ENCODE assay signal across 8 cellular contexts in genomic region chrX:49919617-49920016, GRCh38. TPM values are rescaled to one million over a fixed set of nuclear protein-coding genes. Genes with fewer than 3 reads are reported as not detected.
A peak's percentile ranks its signal among the peaks of the same experiment; 100 is the strongest.
DNase-seq lines count a peak whose midpoint lies in the region; FAIRE-seq and TF ChIP-seq lines count a peak whose summit lies in the region.

No MANE protein-coding gene starts in this region.

- no peak for TF ChIP-seq CTCF in HEK293 (tag by site-specific recombination; IDR thresholded peaks at IDR 0.05)
- peak; percentile 87 for TF ChIP-seq CTCF in WERI-Rb-1 (IDR thresholded peaks at IDR 0.05; ENCODE audit: low read depth, low read length)
- peak; percentile 50 to 81 (median 56) for TF ChIP-seq CTCF in esophagus squamous epithelium (IDR thresholded peaks at IDR 0.05)
- peak; percentile 73 for TF ChIP-seq CTCF in neutrophil (IDR thresholded peaks at IDR 0.05)

- H3K4me3 ChIP-seq in HEK293 (ENCODE audit: low read depth, low read length) (no peak overlapping the region), WERI-Rb-1 (ENCODE audit: low read depth, low read length) (no peak overlapping the region), esophagus squamous epithelium (no peak overlapping the region), neutrophil (ENCODE audit: low read depth in 1 of 2, low read length in 1 of 2) (no peak overlapping the region)

- H3K36me3 ChIP-seq in HEK293 (ENCODE audit: control insufficient read depth in 2 of 2, insufficient read depth in 1 of 2, low read length in 2 of 2), result no peaks in the 10 kb centered on the region
- H3K36me3 ChIP-seq in WERI-Rb-1, result no peaks in the 10 kb centered on the region
- no peaks in the 10 kb centered on the region for H3K36me3 ChIP-seq in esophagus squamous epithelium
- H3K36me3 ChIP-seq in neutrophil, result no peaks in the 10 kb centered on the region

- H3K27ac ChIP-seq in HEK293 (ENCODE audit: extremely low read depth, low read depth, low read length) (no peak overlapping the region), WERI-Rb-1 (no peak overlapping the region), esophagus squamous epithelium (no peak overlapping the region), neutrophil (no peak overlapping the region)

- intact Hi-C loops in esophagus squamous epithelium (cut with DNase I), result no loop called here

- CTCF ChIA-PET in HEK293 (lab: Yijun Ruan, JAX), result interaction anchor here (0.7 to 4.7 kb wide), 20 partner anchors 11 to 1158 kb away, joined by 3 to 38 read pairs (median 4); partner anchors contain the start of gene USP27X

- POLR2A ChIA-PET in HEK293 (lab: Yijun Ruan, JAX), result no interaction called here

- WGBS in esophagus squamous epithelium, 2 donors, result 14 to 22% methylated on average over 5 to 8 of the region's 8 CpGs

- H3K9me3 ChIP-seq in HEK293 (ENCODE audit: control insufficient read depth, insufficient read depth, low read depth, low read length) (no peaks in the 10 kb centered on the region), WERI-Rb-1 (ENCODE audit: severe bottlenecking) (no peaks in the 10 kb centered on the region), esophagus squamous epithelium (no peaks in the 10 kb centered on the region), neutrophil (no peaks in the 10 kb centered on the region)

- H3K4me1 ChIP-seq in HEK293 (ENCODE audit: control insufficient read depth, insufficient read depth, low read length) (peaks cover 2% of the 10 kb centered on the region), esophagus squamous epithelium (peaks cover 0 to 19% (median 0%) of the 10 kb centered on the region in 3 donors), neutrophil (ENCODE audit: control insufficient read depth in 1 of 2, insufficient read depth in 1 of 2, low read depth in 1 of 2, low read length in 1 of 2) (peaks cover 5 to 11% of the 10 kb centered on the region in 2 experiments)

- no peak for FAIRE-seq in H54 (lab: Jason Lieb, UNC)

- H3K27me3 ChIP-seq in WERI-Rb-1 (ENCODE audit: insufficient read depth, low read depth, severe bottlenecking), result peaks cover 2% of the 10 kb centered on the region
- H3K27me3 ChIP-seq in esophagus squamous epithelium, result no peaks in the 10 kb centered on the region
- H3K27me3 ChIP-seq in neutrophil, result peaks cover 13% of the 10 kb centered on the region

- TF ChIP-seq POLR2A in esophagus squamous epithelium (IDR thresholded peaks at IDR 0.05), result no peak
- no peak for TF ChIP-seq POLR2A in H54 (IDR thresholded peaks at IDR 0.05; ENCODE audit: low read depth, low read length)

- DNase-seq in COLO668 (lab: John Stamatoyannopoulos, UW; ENCODE audit: unreplicated experiment) (peak; percentile 3), WERI-Rb-1 (peak; percentile 30), esophagus squamous epithelium (lab: John Stamatoyannopoulos, UW) (no peak), NCI-H526 treated with DMSO at 0.1 percent for 48 hours (lab: John Stamatoyannopoulos, UW) (no peak), H54 (ENCODE audit: insufficient read length, low spot score) (no peak), NCI-H2107 (lab: John Stamatoyannopoulos, UW) (no peak)

TF ChIP-seq in HEK293, 187 proteins besides CTCF, POLR2A, EP300 and RAD21:
- TF ChIP-seq ZNF654 (tag by site-specific recombination; IDR thresholded peaks at IDR 0.05; ENCODE audit: low read depth) (peak; percentile 47), EGR2 (tag by site-specific recombination; IDR thresholded peaks at IDR 0.05; ENCODE audit: low read depth) (no peak), ZNF221 (tag by site-specific recombination; IDR thresholded peaks at IDR 0.05; ENCODE audit: borderline replicate concordance) (no peak), ZNF747 (tag by site-specific recombination; IDR thresholded peaks at IDR 0.05) (no peak), ZNF701 (tag by site-specific recombination; IDR thresholded peaks at IDR 0.05) (peak; percentile 72; the same call in 1 of the 2 replicates), ELK4 (IDR thresholded peaks at IDR 0.05; ENCODE audit: borderline replicate concordance, low read depth, low read length) (no peak), ZNF350 (tag by site-specific recombination; IDR thresholded peaks at IDR 0.05) (no peak), BCL11A (tag by site-specific recombination; IDR thresholded peaks at IDR 0.05; ENCODE audit: low read depth) (no peak), PATZ1 (tag by site-specific recombination; IDR thresholded peaks at IDR 0.05) (peak; percentile 52), ZBTB11 (tag by site-specific recombination; conservative IDR thresholded peaks at IDR 0.05; ENCODE audit: low read depth) (no peak), ZNF777 (tag by site-specific recombination; IDR thresholded peaks at IDR 0.05; ENCODE audit: borderline replicate concordance) (no peak), ZBTB48 (tag by site-specific recombination; IDR thresholded peaks at IDR 0.05) (no peak), ZNF2 (tag by site-specific recombination; IDR thresholded peaks at IDR 0.05) (peak; percentile 65; the same call in 1 of the 2 replicates), PBX3 (CRISPR knock-in tag; IDR thresholded peaks at IDR 0.05) (no peak), KLF10 (tag by site-specific recombination; IDR thresholded peaks at IDR 0.05) (no peak), ZNF23 (tag by site-specific recombination; IDR thresholded peaks at IDR 0.05; ENCODE audit: borderline replicate concordance) (no peak)

RNA-seq across cellular contexts. Expression of gene CLCN5, which starts 2.8 kb away (rescaled TPM):
- 1 to 10 TPM; 5.3 to 8.0 (median 7.2) TPM for total RNA-seq in esophagus squamous epithelium

RNA-seq across cellular contexts. Expression of gene USP27X, which starts 40.3 kb away (rescaled TPM):
- 1 to 10 TPM in 2 of 4 donors, under 1 TPM in 2; 0.57 to 2.7 (median 1.1) TPM for total RNA-seq in esophagus squamous epithelium

Comparison
In these comparisons a context has a peak if more than half of its experiments do, and no peak if none do; other contexts are left out.
1. DNase-seq: peak in COLO668 (single experiment) and WERI-Rb-1 (single experiment); none in esophagus squamous epithelium (single experiment), NCI-H526 treated with DMSO at 0.1 percent for 48 hours (single experiment), H54 (single experiment) and NCI-H2107 (single experiment).